Comparison of ENCODE assay signal across 30 cellular contexts in the genomic region with DNA sequence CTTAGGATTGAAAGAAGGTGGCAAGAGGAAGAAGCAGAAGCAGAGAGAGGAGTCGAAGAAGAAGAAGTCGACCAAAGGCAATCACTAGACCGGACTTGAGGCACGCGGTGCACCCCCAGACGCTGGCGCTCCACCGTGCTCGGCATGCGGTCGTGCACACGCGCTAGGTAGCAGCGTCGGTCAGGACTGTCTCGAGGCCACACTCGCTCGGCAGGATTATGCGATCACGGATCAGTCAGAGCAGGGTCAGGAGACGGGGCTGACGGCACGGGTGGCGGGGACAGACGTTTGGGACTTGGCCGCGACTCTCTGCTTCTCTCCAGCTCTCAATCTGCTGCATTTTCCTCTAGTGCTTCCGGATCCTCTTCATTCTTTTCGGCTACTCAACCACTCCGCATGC.
"Had no signal": no experiment of that assay in that cellular context is flagged by ENCODE, and none has a peak within 500 bp of the region (broad histone marks: within the 10 kb centered on the region; RNA-seq: fewer than 3 reads in every experiment).

No MANE protein-coding gene starts in this region.

- H3K4me3 Mint-ChIP-seq: activated CD4-positive, alpha-beta T cell treated with anti-CD3 and anti-CD28 coated beads, Interleukin-2, amount 10 ng/mL, durations not matched to agents 24 days and 14 days; activated CD8-positive, alpha-beta T cell treated with anti-CD3 and anti-CD28 coated beads for 36 hours; activated naive CD8-positive, alpha-beta T cell treated with anti-CD3 and anti-CD28 coated beads for 36 hours; activated T-cell treated with anti-CD3 and anti-CD28 coated beads, Interleukin-2, amount 50 U/mL, for 72 hours; activated T-helper 17 cell treated with anti-CD3 and anti-CD28 coated beads, Interleukin-2, amount 50 U/mL, for 72 hours had no signal

- H3K27ac ChIP-seq: brain microvascular endothelial cell, SJCRH30, SK-N-MC, WERI-Rb-1 had no signal

- H3K9me3 Mint-ChIP-seq: activated CD4-positive, alpha-beta T cell treated with anti-CD3 and anti-CD28 coated beads, Interleukin-2, amount 10 ng/mL, durations not matched to agents 24 days and 14 days; activated CD8-positive, alpha-beta T cell treated with anti-CD3 and anti-CD28 coated beads for 36 hours; activated naive CD8-positive, alpha-beta T cell treated with anti-CD3 and anti-CD28 coated beads for 36 hours; activated T-cell treated with anti-CD3 and anti-CD28 coated beads, Interleukin-2, amount 50 U/mL, for 72 hours; activated T-helper 17 cell treated with anti-CD3 and anti-CD28 coated beads, Interleukin-2, amount 50 U/mL, for 72 hours had no signal

- H3K4me1 ChIP-seq: SJCRH30 had no signal

- H3K4me1 Mint-ChIP-seq: activated naive CD8-positive, alpha-beta T cell treated with anti-CD3 and anti-CD28 coated beads for 36 hours had no signal

- H3K27me3 Mint-ChIP-seq: activated CD4-positive, alpha-beta T cell treated with anti-CD3 and anti-CD28 coated beads, Interleukin-2, amount 10 ng/mL, durations not matched to agents 24 days and 14 days; activated CD8-positive, alpha-beta T cell treated with anti-CD3 and anti-CD28 coated beads for 36 hours; activated naive CD8-positive, alpha-beta T cell treated with anti-CD3 and anti-CD28 coated beads for 36 hours; activated T-helper 17 cell treated with anti-CD3 and anti-CD28 coated beads, Interleukin-2, amount 50 U/mL, for 72 hours had no signal

- H3K4me3 ChIP-seq: MG63, SJCRH30, SK-N-MC had no signal

- H3K27me3 ChIP-seq: brain microvascular endothelial cell, MG63, SJCRH30 had no signal

- ATAC-seq: activated CD8-positive, alpha-beta T cell treated with anti-CD3 and anti-CD28 coated beads for 36 hours; activated T-cell treated with anti-CD3 and anti-CD28 coated beads, Interleukin-2, amount 50 U/mL, for 72 hours; activated T-helper 17 cell treated with anti-CD3 and anti-CD28 coated beads, Interleukin-2, amount 50 U/mL, for 72 hours had no signal

- H3K9me3 ChIP-seq: MG63, SJCRH30 had no signal

- H3K27ac Mint-ChIP-seq: activated CD4-positive, alpha-beta T cell treated with anti-CD3 and anti-CD28 coated beads, Interleukin-2, amount 10 ng/mL, durations not matched to agents 24 days and 14 days; activated CD8-positive, alpha-beta T cell treated with anti-CD3 and anti-CD28 coated beads for 36 hours; activated naive CD8-positive, alpha-beta T cell treated with anti-CD3 and anti-CD28 coated beads for 36 hours; activated T-cell treated with anti-CD3 and anti-CD28 coated beads, Interleukin-2, amount 50 U/mL, for 72 hours; activated T-helper 17 cell treated with anti-CD3 and anti-CD28 coated beads, Interleukin-2, amount 50 U/mL, for 72 hours had no signal

- DNase-seq: activated CD4-positive, alpha-beta T cell treated with anti-CD3 and anti-CD28 coated beads, Interleukin-2, amount 10 ng/mL, durations not matched to agents 24 days and 14 days; activated CD4-positive, alpha-beta T cell treated with anti-CD3 and anti-CD28 coated beads, Interleukin-2, amount 50 U/mL, for 4 hours; activated CD8-positive, alpha-beta T cell treated with anti-CD3 and anti-CD28 coated beads for 36 hours; activated effector memory CD4-positive, alpha-beta T cell treated with anti-CD3 and anti-CD28 coated beads, Interleukin-2, amount 50 U/mL, for 16 hours; activated naive CD4-positive, alpha-beta T cell; activated naive CD4-positive, alpha-beta T cell treated with anti-CD3 and anti-CD28 coated beads, Interleukin-2, amount 50 U/mL, for 16 hours; activated naive CD8-positive, alpha-beta T cell treated with anti-CD3 and anti-CD28 coated beads for 36 hours; activated T-cell treated with anti-CD3 and anti-CD28 coated beads, Interleukin-2, amount 50 U/mL, for 1 hour; activated T-cell treated with anti-CD3 and anti-CD28 coated beads, Interleukin-2, amount 50 U/mL, for 72 hours; amniotic stem cell; aorta; brain microvascular endothelial cell; central memory CD4-positive, alpha-beta T cell; Kasumi-1; MG63; NCI-H1048; NCI-H1105 treated with DMSO at 0.1 percent for 48 hours; NCI-H1436; NCI-H1694; NCI-H1930; NCI-H2081 treated with DMSO at 0.1 percent for 48 hours; NCI-H226; NCI-H526; NCI-H748 treated with DMSO at 0.1 percent for 48 hours; SHP77; SJCRH30; T1000; WERI-Rb-1 had no signal
